17 cellular contexts compared by ENCODE assay signal in genomic region chr11:12172493-12173013, GRCh38.
A peak's percentile ranks its signal among the peaks of the same experiment; 100 is the strongest.
DNase-seq lines count a peak whose midpoint lies in the region; ATAC-seq, FAIRE-seq and TF ChIP-seq lines count a peak whose summit lies in the region.
"Had no signal": no experiment of that assay in that cellular context is flagged by ENCODE, and none has a peak within 500 bp of the region (broad histone marks: within the 10 kb centered on the region; RNA-seq: fewer than 3 reads in every experiment).

No MANE protein-coding gene starts in this region.

- no peak overlapping the region for H3K4me2 ChIP-seq in K562 (ENCODE audit: insufficient read depth, low read length)

- TF ChIP-seq EP300 in K562 (IDR thresholded peaks at IDR 0.05; ENCODE audit: low read length) (no peak), sigmoid colon (IDR thresholded peaks at IDR 0.05) (no peak)

- TF ChIP-seq CTCF in activated CD8-positive, alpha-beta T cell treated with anti-CD3 and anti-CD28 coated beads for 36 hours (IDR thresholded peaks at IDR 0.05), result no peak
- TF ChIP-seq CTCF in K562 (IDR thresholded peaks at IDR 0.05 in 2 of 3, conservative IDR thresholded peaks at IDR 0.05 in 1 of 3; ENCODE audit: insufficient read depth in 2 of 3, low read depth in 1 of 3, low read length in 3 of 3) (no peak), sigmoid colon (IDR thresholded peaks at IDR 0.05) (no peak)

- H3K27ac Mint-ChIP-seq in activated CD8-positive, alpha-beta T cell treated with anti-CD3 and anti-CD28 coated beads for 36 hours, result peak overlapping the region; percentile 39
- no peak overlapping the region for H3K27ac Mint-ChIP-seq in activated CD8-positive, alpha-beta T cell treated with anti-CD3 and anti-CD28 coated beads, Interleukin-2, amount 10 ng/mL, durations not matched to agents 7 days and 5 days
- H3K27ac Mint-ChIP-seq: CD4-positive, alpha-beta memory T cell; IgD-negative memory B cell had no signal

- ATAC-seq in activated CD8-positive, alpha-beta T cell treated with anti-CD3 and anti-CD28 coated beads for 36 hours, result no peak
- no peak for ATAC-seq in activated CD8-positive, alpha-beta T cell treated with anti-CD3 and anti-CD28 coated beads, Interleukin-2, amount 10 ng/mL, durations not matched to agents 7 days and 5 days
- ATAC-seq in K562 (peak; percentile 92), GM21737 (IDR thresholded peaks at IDR 0.05; ENCODE audit: unreplicated experiment) (no peak)

- H3K27ac ChIP-seq in K562 (ENCODE audit: extremely low read depth, low read depth, low read length) (peak overlapping the region; percentile 19; the same call in 1 of the 3 replicates), sigmoid colon (peak overlapping the region in 3 of 4 donors; percentile 61 to 96 (median 94))
- H3K27ac ChIP-seq: VCaP had no signal

- DNase-seq in activated CD8-positive, alpha-beta T cell treated with anti-CD3 and anti-CD28 coated beads for 36 hours, result no peak
- no peak for DNase-seq in activated CD8-positive, alpha-beta T cell treated with anti-CD3 and anti-CD28 coated beads, Interleukin-2, amount 10 ng/mL, durations not matched to agents 7 days and 5 days
- peak; percentile 24 for DNase-seq in NCI-H69 (lab: John Stamatoyannopoulos, UW)
- DNase-seq in K562 (ENCODE audit: extremely low read depth in 1 of 4, low spot score in 3 of 4), result peak in 3 of 4 experiments; percentile 41 to 78 (median 53)
- no peak for DNase-seq in sigmoid colon
- no peak for DNase-seq in kidney glomerular epithelial cell (lab: John Stamatoyannopoulos, UW)
- no peak for DNase-seq in frontal cortex (ENCODE audit: low spot score in 2 of 2)
- DNase-seq: CD4-positive, alpha-beta memory T cell; DND-41; NCI-H1092; NCI-H2107; stimulated activated CD4-positive, alpha-beta T cell treated with anti-CD3 and anti-CD28 coated beads, Interleukin-4, amount 100 ng/mL, for 4 hours had no signal

- peaks cover 53% of the 10 kb centered on the region for H3K4me1 Mint-ChIP-seq in activated CD8-positive, alpha-beta T cell treated with anti-CD3 and anti-CD28 coated beads for 36 hours (ENCODE audit: low read depth)
- peaks cover 44% of the 10 kb centered on the region for H3K4me1 Mint-ChIP-seq in activated CD8-positive, alpha-beta T cell treated with anti-CD3 and anti-CD28 coated beads, Interleukin-2, amount 10 ng/mL, durations not matched to agents 7 days and 5 days (ENCODE audit: low read depth)
- H3K4me1 Mint-ChIP-seq: IgD-negative memory B cell had no signal

- peaks cover 22% of the 10 kb centered on the region; the same call in 2 of the 3 replicates for H3K79me2 ChIP-seq in K562 (ENCODE audit: control insufficient read depth, insufficient read depth, low read length)

- no peak for TF ChIP-seq RAD21 in K562 (CRISPR knock-in tag; conservative IDR thresholded peaks at IDR 0.05 in 1 of 2, IDR thresholded peaks at IDR 0.05 in 1 of 2)

- no TSS peak for BruUV-seq in K562 (replicated peaks; lab: Mats Ljungman, UMichigan)

- no peaks in the 10 kb centered on the region for H3K9me1 ChIP-seq in K562 (ENCODE audit: control insufficient read depth, insufficient read depth, low read length)

- H3K9me3 ChIP-seq in K562 (replicated peaks; ENCODE audit: control insufficient read depth, insufficient read depth, low read depth, low read length), result no peaks in the 10 kb centered on the region
- no peaks in the 10 kb centered on the region for H3K9me3 ChIP-seq in sigmoid colon

- TF ChIP-seq POLR2A in K562 (conservative IDR thresholded peaks at IDR 0.05), result no peak
- no peak for TF ChIP-seq POLR2A in sigmoid colon (IDR thresholded peaks at IDR 0.05)

- no peaks in the 10 kb centered on the region for H3K27me3 ChIP-seq in K562 (ENCODE audit: control insufficient read depth in 2 of 2, insufficient read depth in 2 of 2, low read length in 2 of 2)
- H3K27me3 ChIP-seq in sigmoid colon, result no peaks in the 10 kb centered on the region

- no peaks in the 10 kb centered on the region for H4K20me1 ChIP-seq in K562 (replicated peaks; ENCODE audit: control insufficient read depth, insufficient read depth, low read length)

- H3K4me1 ChIP-seq in K562 (replicated peaks in 1 of 2; ENCODE audit: control insufficient read depth in 2 of 2, insufficient read depth in 2 of 2, low read length in 2 of 2), result peaks cover 17 to 50% of the 10 kb centered on the region in 2 experiments
- peaks cover 0 to 50% (median 38%) of the 10 kb centered on the region in 4 donors for H3K4me1 ChIP-seq in sigmoid colon

- H3K9ac ChIP-seq in K562 (ENCODE audit: insufficient read depth in 1 of 2, low read depth in 2 of 2, low read length in 2 of 2), result no peak overlapping the region

- CTCF ChIA-PET in activated CD8-positive, alpha-beta T cell treated with anti-CD3 and anti-CD28 coated beads for 36 hours (lab: Charles Lee), result interaction anchor here (0.6 to 1.9 kb wide), 5 partner anchors 9 to 110 kb away, joined by 3 to 5 read pairs (median 3); no protein-coding TSS in a partner anchor
- CTCF ChIA-PET in activated CD8-positive, alpha-beta T cell treated with anti-CD3 and anti-CD28 coated beads, Interleukin-2, amount 10 ng/mL, durations not matched to agents 7 days and 5 days (lab: Charles Lee), result interaction anchor here (1.2 to 3.4 kb wide), 6 partner anchors 14 to 85 kb away, joined by 3 to 10 read pairs (median 4); no protein-coding TSS in a partner anchor
- CTCF ChIA-PET in K562 (lab: Yijun Ruan, JAX; ENCODE audit: low intra/inter-chr PET ratio), result no interaction called here

- in situ Hi-C loops in K562 (cut with MboI), result no loop called here

- WGBS in K562 (ENCODE audit: insufficient coverage, low coverage, missing lambda C conversion rate), result 27% methylated on average over 3 of the region's 3 CpGs
- WGBS in sigmoid colon, 2 donors, result 63 to 81% methylated on average over 3 of the region's 3 CpGs

- H3K4me3 Mint-ChIP-seq in activated CD8-positive, alpha-beta T cell treated with anti-CD3 and anti-CD28 coated beads for 36 hours, result no peak overlapping the region
- no peak overlapping the region for H3K4me3 Mint-ChIP-seq in activated CD8-positive, alpha-beta T cell treated with anti-CD3 and anti-CD28 coated beads, Interleukin-2, amount 10 ng/mL, durations not matched to agents 7 days and 5 days
- H3K4me3 Mint-ChIP-seq: CD4-positive, alpha-beta memory T cell; central memory CD8-positive, alpha-beta T cell; IgD-negative memory B cell had no signal

- no peaks in the 10 kb centered on the region for H3K27me3 Mint-ChIP-seq in activated CD8-positive, alpha-beta T cell treated with anti-CD3 and anti-CD28 coated beads for 36 hours
- no peaks in the 10 kb centered on the region for H3K27me3 Mint-ChIP-seq in activated CD8-positive, alpha-beta T cell treated with anti-CD3 and anti-CD28 coated beads, Interleukin-2, amount 10 ng/mL, durations not matched to agents 7 days and 5 days (ENCODE audit: low read depth)
- H3K27me3 Mint-ChIP-seq: CD4-positive, alpha-beta memory T cell; central memory CD8-positive, alpha-beta T cell had no signal

- intact Hi-C loops in activated CD8-positive, alpha-beta T cell treated with anti-CD3 and anti-CD28 coated beads for 36 hours (cut with micrococcal nuclease), result loop anchor here (5.0 kb wide), 1 partner anchor 65 kb away; no protein-coding TSS in a partner anchor
- intact Hi-C loops in K562 (cut with micrococcal nuclease) (no loop called here), sigmoid colon (cut with DNase I) (no loop called here)

- H3K36me3 ChIP-seq in K562 (ENCODE audit: control insufficient read depth, insufficient read depth, low read length) (peaks cover 7% of the 10 kb centered on the region), sigmoid colon (peaks cover 0 to 2% (median 0%) of the 10 kb centered on the region in 4 donors)

- peaks cover 37% of the 10 kb centered on the region for H3K36me3 Mint-ChIP-seq in activated CD8-positive, alpha-beta T cell treated with anti-CD3 and anti-CD28 coated beads for 36 hours (ENCODE audit: low read depth)
- H3K36me3 Mint-ChIP-seq in activated CD8-positive, alpha-beta T cell treated with anti-CD3 and anti-CD28 coated beads, Interleukin-2, amount 10 ng/mL, durations not matched to agents 7 days and 5 days (ENCODE audit: low read depth), result peaks cover 17% of the 10 kb centered on the region
- H3K36me3 Mint-ChIP-seq: IgD-negative memory B cell had no signal

- POLR2A ChIA-PET in activated CD8-positive, alpha-beta T cell treated with anti-CD3 and anti-CD28 coated beads for 36 hours (lab: Charles Lee), result interaction anchor here (0.7 to 2.1 kb wide), 8 partner anchors 10 to 51 kb away, joined by 3 to 8 read pairs (median 4); no protein-coding TSS in a partner anchor
- POLR2A ChIA-PET in activated CD8-positive, alpha-beta T cell treated with anti-CD3 and anti-CD28 coated beads, Interleukin-2, amount 10 ng/mL, durations not matched to agents 7 days and 5 days (lab: Charles Lee), result interaction anchor here (0.7 to 1.4 kb wide), 4 partner anchors 9 to 52 kb away, joined by 3 to 4 read pairs (median 3); no protein-coding TSS in a partner anchor
- POLR2A ChIA-PET in K562 (lab: Yijun Ruan, JAX), result interaction anchor here (1.0 to 2.5 kb wide), 7 partner anchors 9 to 55 kb away, joined by 3 to 8 read pairs (median 5); no protein-coding TSS in a partner anchor

- H3K9me3 Mint-ChIP-seq in activated CD8-positive, alpha-beta T cell treated with anti-CD3 and anti-CD28 coated beads for 36 hours, result peaks cover 11% of the 10 kb centered on the region
- H3K9me3 Mint-ChIP-seq in activated CD8-positive, alpha-beta T cell treated with anti-CD3 and anti-CD28 coated beads, Interleukin-2, amount 10 ng/mL, durations not matched to agents 7 days and 5 days (ENCODE audit: insufficient read depth), result no peaks in the 10 kb centered on the region
- H3K9me3 Mint-ChIP-seq: central memory CD8-positive, alpha-beta T cell had no signal

- H3K4me3 ChIP-seq in K562 (no peak overlapping the region), sigmoid colon (no peak overlapping the region)

- FAIRE-seq in K562 (lab: Jason Lieb, UNC) (peak; percentile 29), frontal cortex (lab: Jason Lieb, UNC) (no peak)
- FAIRE-seq: GM19239 had no signal

- H2AFZ ChIP-seq in K562 (ENCODE audit: low read depth, low read length), result no peak overlapping the region

TF ChIP-seq in K562, 482 proteins besides CTCF, POLR2A, EP300 and RAD21 (continues in another document):
- TF ChIP-seq JUND (IDR thresholded peaks at IDR 0.05; ENCODE audit: borderline replicate concordance, low read depth, low read length), result 0 out of 2 replicates have a peak, but pooled peaks have one; percentile 6
- TF ChIP-seq JUND (tag; IDR thresholded peaks at IDR 0.05; ENCODE audit: borderline replicate concordance, low read depth, low read length), result no peak
- 0 out of 4 replicates have a peak, but pooled peaks of 1 of the 2 experiments have one; percentile 15 for TF ChIP-seq RCOR1 (IDR thresholded peaks at IDR 0.05; ENCODE audit: borderline replicate concordance in 1 of 2, low read depth in 2 of 2, low read length in 2 of 2)
- TF ChIP-seq HDGF (IDR thresholded peaks at IDR 0.05), result no peak
- no peak for TF ChIP-seq CBX1 (IDR thresholded peaks at IDR 0.05; ENCODE audit: low read depth)
- TF ChIP-seq ZNF41 (CRISPR knock-in tag; conservative IDR thresholded peaks at IDR 0.05), result no peak
- no peak for TF ChIP-seq POLR3G (IDR thresholded peaks at IDR 0.05; ENCODE audit: extremely low read depth, insufficient read length, insufficient replicate concordance)
- TF ChIP-seq FOXK2 (conservative IDR thresholded peaks at IDR 0.05 in 1 of 2, IDR thresholded peaks at IDR 0.05 in 1 of 2; ENCODE audit: low read depth in 2 of 2), result 0 out of 4 replicates have a peak, but pooled peaks of 1 of the 2 experiments have one; percentile 33
- TF ChIP-seq GATAD2A (IDR thresholded peaks at IDR 0.05), result no peak

Comparison
In these comparisons a context has a peak if more than half of its experiments do, and no peak if none do; other contexts are left out.
1. DNase-seq: peak in NCI-H69 (single experiment) and K562 (3 of 4); none in activated CD8-positive, alpha-beta T cell treated with anti-CD3 and anti-CD28 coated beads for 36 hours (single experiment), activated CD8-positive, alpha-beta T cell treated with anti-CD3 and anti-CD28 coated beads, Interleukin-2, amount 10 ng/mL, durations not matched to agents 7 days and 5 days (single experiment), sigmoid colon (single experiment), kidney glomerular epithelial cell (single experiment) and frontal cortex (0 of 2).